ENCODE assay signal across 8 cellular contexts in the genomic region with DNA sequence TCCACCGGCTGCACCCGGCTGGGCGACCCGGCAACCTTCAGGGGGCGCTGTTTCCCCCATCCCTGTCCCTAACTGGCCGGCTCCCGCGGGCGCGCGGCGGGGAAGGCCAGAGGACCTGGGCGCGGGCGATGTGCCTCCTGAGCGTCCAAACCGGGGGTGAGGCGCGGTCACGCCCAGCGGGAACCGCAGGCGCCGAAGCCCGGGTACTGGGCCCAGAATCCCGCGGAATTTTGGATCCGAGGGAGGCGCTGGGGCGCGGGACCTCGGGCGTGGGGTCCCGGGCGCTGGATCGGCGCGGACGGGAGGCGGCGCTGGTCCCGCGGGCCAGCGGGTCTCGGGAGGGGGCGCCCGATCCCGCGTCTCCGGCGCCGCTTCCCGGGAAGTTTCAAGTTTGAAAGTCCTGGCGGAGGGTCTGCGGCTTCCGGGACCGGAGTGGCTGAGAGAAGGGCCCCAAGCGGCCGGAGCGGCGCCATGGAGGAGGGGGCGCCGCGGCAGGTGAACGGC. TPM values are rescaled to one million over a fixed set of nuclear protein-coding genes. Genes with fewer than 3 reads are reported as not detected.
DNase-seq lines count a peak whose midpoint lies in the region; ATAC-seq and TF ChIP-seq lines count a peak whose summit lies in the region.

Gene PKN3 (plus strand): TSS at position 59 of the 504 bp plus-strand sequence. CDS start 413 bp downstream, at position 472.

- no peak for TF ChIP-seq EP300 in gastroesophageal sphincter (IDR thresholded peaks at IDR 0.05)

- H3K4me1 ChIP-seq in gastroesophageal sphincter: peaks cover 0 to 24% (median 4%) of the 10 kb centered on the region in 3 donors
- peaks cover 7% of the 10 kb centered on the region for H3K4me1 ChIP-seq in testis

- H3K4me3 ChIP-seq in gastroesophageal sphincter (peak within 1 kb of the TSS; percentile 67 to 82), testis (peak within 1 kb of the TSS; percentile 69 to 71)

- TF ChIP-seq CTCF in gastroesophageal sphincter (IDR thresholded peaks at IDR 0.05): peak in 3 of 4 experiments; percentile 77 to 87 (median 83)
- TF ChIP-seq CTCF in testis (IDR thresholded peaks at IDR 0.05): peak; percentile 83 to 89 (median 86)

- H3K9me3 ChIP-seq in gastroesophageal sphincter (no peaks in the 10 kb centered on the region), testis (no peaks in the 10 kb centered on the region)

- no CpG with 5 or more reads among the region's 65 CpGs for WGBS in gastroesophageal sphincter (ENCODE audit: low coverage in 1 of 2), 2 donors
- 0% methylated on average over 5 to 25 of the region's 65 CpGs for WGBS in testis, 2 donors

- intact Hi-C loops in testis (cut with DNase I; ENCODE audit: low total_unique reads): no loop called here

- no peaks in the 10 kb centered on the region for H3K27me3 ChIP-seq in gastroesophageal sphincter
- no peaks in the 10 kb centered on the region for H3K27me3 ChIP-seq in testis

- H3K36me3 ChIP-seq in gastroesophageal sphincter: no peaks in the 10 kb centered on the region
- no peaks in the 10 kb centered on the region for H3K36me3 ChIP-seq in testis (ENCODE audit: low read depth, missing control alignments)

- H3K27ac ChIP-seq in gastroesophageal sphincter (peak within 1 kb of the TSS; percentile 12 to 84 (median 82)), testis (peak within 1 kb of the TSS; percentile 24 to 80)

- TF ChIP-seq POLR2A in gastroesophageal sphincter (IDR thresholded peaks at IDR 0.05) (no peak), testis (IDR thresholded peaks at IDR 0.05) (no peak)

- ATAC-seq in GM21367 (IDR thresholded peaks at IDR 0.05; ENCODE audit: unreplicated experiment) (peak; percentile 54), gastroesophageal sphincter (peak; percentile 89)

- DNase-seq in DMS 273 (lab: John Stamatoyannopoulos, UW; ENCODE audit: unreplicated experiment) (peak; percentile 94), HuH-7 (ENCODE audit: low spot score) (peak; percentile 99), SHP77 treated with DMSO at 0.1 percent for 48 hours (lab: John Stamatoyannopoulos, UW) (peak; percentile 71), occipital lobe (lab: John Stamatoyannopoulos, UW) (peak; percentile 26), testis (peak; percentile 89)
- DNase-seq in activated gamma-delta T cell treated with anti-CD3 and anti-CD28 coated beads, Interleukin-2, amount 50 U/mL, for 16 hours (ENCODE audit: low read depth): peak; percentile 79

RNA-seq across cellular contexts. Expression of gene PKN3, which starts in this region (rescaled TPM):
- total RNA-seq in gastroesophageal sphincter (1 to 10 TPM; 2.3 to 7.5 (median 4.0) TPM), occipital lobe (0.31 TPM), testis (1 to 10 TPM; 3.6 to 7.2 TPM)
- 4.2 TPM for polyA plus RNA-seq in testis (ENCODE audit: insufficient read depth, low read depth, low replicate concordance)

Comparison
In these comparisons a context has a peak if more than half of its experiments do, and no peak if none do; other contexts are left out.
1. Peak in every context shown above with its lines: DNase-seq, ATAC-seq, H3K4me3 ChIP-seq and H3K27ac ChIP-seq.
2. Peak in DNase-seq in occipital lobe; RNA of the gene not detected or under 1 TPM.
3. DNase-seq: peak in every context shown above with its lines; median percentile 99 in HuH-7; 94 in DMS 273; 89 in testis; 79 in activated gamma-delta T cell treated with anti-CD3 and anti-CD28 coated beads, Interleukin-2, amount 50 U/mL, for 16 hours; 71 in SHP77 treated with DMSO at 0.1 percent for 48 hours; 26 in occipital lobe.